ENCODE assay signal across 9 cellular contexts in the genomic region with DNA sequence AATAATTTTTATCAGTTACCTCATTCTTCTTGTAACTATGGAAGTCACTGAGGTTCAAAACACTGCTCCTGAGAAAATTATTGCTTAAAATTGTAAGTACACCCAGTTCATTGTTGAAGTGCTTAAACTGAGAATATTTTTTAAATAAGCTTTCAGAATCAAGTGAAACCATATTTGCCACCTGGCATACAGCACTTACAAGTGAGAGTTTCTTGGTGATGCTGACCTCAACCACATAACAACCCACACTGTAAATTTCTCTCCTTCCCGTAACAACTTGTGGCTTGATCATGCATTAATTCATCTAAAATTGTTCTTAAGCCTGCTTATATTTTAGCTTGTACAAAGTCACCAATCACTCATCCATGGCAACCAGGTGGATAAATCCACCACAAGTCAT.
A peak's percentile ranks its signal among the peaks of the same experiment; 100 is the strongest.
DNase-seq lines count a peak whose midpoint lies in the region; ATAC-seq and TF ChIP-seq lines count a peak whose summit lies in the region.
"Had no signal": no experiment of that assay in that cellular context is flagged by ENCODE, and none has a peak within 500 bp of the region (broad histone marks: within the 10 kb centered on the region; RNA-seq: fewer than 3 reads in every experiment).

No MANE protein-coding gene starts in this region.

- peak overlapping the region; percentile 52 for H3K9ac ChIP-seq in OCI-LY1 (ENCODE audit: low read length)

- H3F3A ChIP-seq in DOHH2 (ENCODE audit: control insufficient read depth, insufficient read depth) (no peaks in the 10 kb centered on the region; the same call in 1 of the 2 replicates), OCI-LY1 (ENCODE audit: insufficient read depth, low read length) (no peaks in the 10 kb centered on the region)

- POLR2A ChIA-PET in HEK293T (lab: Yijun Ruan, JAX), result no interaction called here

- CTCF ChIA-PET in HEK293T (lab: Yijun Ruan, JAX), result no interaction called here

- H3K9me3 ChIP-seq in DOHH2 (ENCODE audit: control insufficient read depth, insufficient read depth, low read length), result no peaks in the 10 kb centered on the region
- H3K9me3 ChIP-seq in OCI-LY1 (ENCODE audit: low read length), result no peaks in the 10 kb centered on the region

- H3K36me3 ChIP-seq in DOHH2 (ENCODE audit: control insufficient read depth, low read length), result no peaks in the 10 kb centered on the region
- no peaks in the 10 kb centered on the region for H3K36me3 ChIP-seq in OCI-LY1 (ENCODE audit: insufficient read depth, low read length)

- H3K4me1 ChIP-seq in DOHH2 (ENCODE audit: control insufficient read depth, low read length) (peaks cover 26% of the 10 kb centered on the region), OCI-LY1 (ENCODE audit: insufficient read depth, low read length, severe bottlenecking) (peaks cover 56% of the 10 kb centered on the region)

- H3K27ac ChIP-seq in DOHH2 (ENCODE audit: low read depth, low read length), result no peak overlapping the region
- H3K27ac ChIP-seq in OCI-LY1 (ENCODE audit: low read depth, low read length, poor library complexity, severe bottlenecking), result peak overlapping the region; percentile 92

- H3K9me2 ChIP-seq in DOHH2 (replicated peaks; ENCODE audit: control insufficient read depth, low read length), result no peaks in the 10 kb centered on the region
- H3K9me2 ChIP-seq in OCI-LY1 (ENCODE audit: low read depth, low read length), result no peaks in the 10 kb centered on the region

- DNase-seq in ecto neural progenitor cell (ENCODE audit: low spot score) (no peak), HEK293T (ENCODE audit: extremely low spot score) (no peak), GF-D8 (lab: John Stamatoyannopoulos, UW) (no peak)
- DNase-seq in stimulated activated CD4-positive, alpha-beta T cell treated with anti-CD3 and anti-CD28 coated beads, Interleukin-4, amount 100 ng/mL, for 4 hours, result no peak
- DNase-seq: NCI-H1694 had no signal

- H2AFZ ChIP-seq in OCI-LY1 (ENCODE audit: low read length), result no peak overlapping the region

- no peaks in the 10 kb centered on the region for H4K20me1 ChIP-seq in DOHH2 (ENCODE audit: control insufficient read depth, insufficient read depth, low read depth, low read length)
- H4K20me1 ChIP-seq in OCI-LY1 (ENCODE audit: insufficient read depth, low read length), result no peaks in the 10 kb centered on the region

- peak overlapping the region; percentile 49; the same call in 1 of the 2 replicates for H3K4me2 ChIP-seq in DOHH2 (ENCODE audit: low read length)
- H3K4me2 ChIP-seq in OCI-LY1 (ENCODE audit: low read length), result peak overlapping the region; percentile 68

- TF ChIP-seq CTCF in DOHH2 (IDR thresholded peaks at IDR 0.05; ENCODE audit: low read depth, low read length, poor library complexity, severe bottlenecking) (no peak), OCI-LY1 (IDR thresholded peaks at IDR 0.05; ENCODE audit: low read length) (no peak)

- H3K4me3 ChIP-seq in DOHH2 (ENCODE audit: low read length) (no peak overlapping the region), OCI-LY1 (ENCODE audit: low read depth, low read length, poor library complexity, severe bottlenecking) (peak overlapping the region; percentile 34)

- H3K27me3 ChIP-seq in DOHH2 (ENCODE audit: control insufficient read depth, low read length) (no peaks in the 10 kb centered on the region), OCI-LY1 (ENCODE audit: insufficient read depth, low read length) (no peaks in the 10 kb centered on the region)

- ATAC-seq in GM19438 (IDR thresholded peaks at IDR 0.05; ENCODE audit: low read depth, unreplicated experiment), result peak; percentile 58
- ATAC-seq in HG02970 (IDR thresholded peaks at IDR 0.05; ENCODE audit: low FRiP score, unreplicated experiment), result peak; percentile 65

- peaks cover 2% of the 10 kb centered on the region; the same call in 1 of the 2 replicates for H3K79me2 ChIP-seq in DOHH2 (ENCODE audit: control insufficient read depth, low read length)
- no peaks in the 10 kb centered on the region for H3K79me2 ChIP-seq in OCI-LY1 (ENCODE audit: insufficient read depth, low read length)

TF ChIP-seq in HEK293T, 16 proteins besides CTCF, POLR2A, EP300 and RAD21:
- TF ChIP-seq FOXM1 (IDR thresholded peaks at IDR 0.05; ENCODE audit: borderline replicate concordance) (no peak), FOXK2 (IDR thresholded peaks at IDR 0.05) (no peak), ELF4 (IDR thresholded peaks at IDR 0.05) (no peak), SP1 (IDR thresholded peaks at IDR 0.05) (no peak), ZNF384 (IDR thresholded peaks at IDR 0.05) (no peak), SUZ12 (IDR thresholded peaks at IDR 0.05) (no peak), NFRKB (IDR thresholded peaks at IDR 0.05) (no peak), FOXA1 (IDR thresholded peaks at IDR 0.05) (no peak), LEF1 (IDR thresholded peaks at IDR 0.05; ENCODE audit: borderline replicate concordance) (no peak), PKNOX1 (IDR thresholded peaks at IDR 0.05) (no peak), TARDBP (IDR thresholded peaks at IDR 0.05) (no peak), BHLHE40 (IDR thresholded peaks at IDR 0.05; ENCODE audit: borderline replicate concordance) (no peak), L3MBTL2 (conservative IDR thresholded peaks at IDR 0.05) (no peak), CTBP1 (IDR thresholded peaks at IDR 0.05; ENCODE audit: borderline replicate concordance) (no peak), ARNT (IDR thresholded peaks at IDR 0.05) (no peak), HDGF (IDR thresholded peaks at IDR 0.05; ENCODE audit: borderline replicate concordance) (no peak)
TF ChIP-seq in HEK293T: peak in this region for 0.
